Comparison of ENCODE assay signal across 1 cellular context in the genomic region with DNA sequence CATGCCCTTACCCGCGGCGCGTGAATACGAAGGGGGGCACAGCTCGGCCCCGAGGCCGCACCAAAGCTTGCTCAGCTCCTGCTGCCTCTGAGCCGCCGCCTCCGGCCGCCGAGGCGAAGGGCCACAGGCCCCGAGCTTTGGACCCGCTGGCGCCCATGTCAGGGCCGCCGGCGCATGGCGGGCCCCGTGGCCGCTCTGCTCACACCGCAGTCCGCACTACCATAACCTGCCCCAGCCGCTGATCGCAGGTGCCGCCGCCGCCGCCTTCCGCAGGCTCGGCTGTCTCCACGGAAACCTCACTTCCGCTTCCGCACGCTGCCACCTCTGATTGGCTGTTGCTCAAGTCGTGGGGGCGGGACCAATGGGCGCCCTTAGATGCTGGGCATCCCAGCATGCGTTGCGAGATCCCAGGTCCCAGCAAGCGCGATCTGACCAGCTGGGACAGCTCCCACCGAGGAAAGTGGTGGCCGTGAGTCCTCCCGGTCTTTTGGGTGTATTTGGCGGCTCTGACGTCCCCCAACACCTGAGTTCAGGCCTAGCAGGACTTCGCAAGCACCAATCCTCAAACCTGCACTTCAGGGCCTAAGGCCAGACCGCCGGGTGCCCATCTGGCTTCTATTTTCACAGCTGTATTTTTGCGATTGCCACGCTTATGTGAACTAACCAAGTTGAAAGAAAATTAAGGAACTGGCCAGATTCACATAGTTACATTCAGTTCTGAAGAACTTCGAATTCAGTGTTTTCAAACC.
TF ChIP-seq lines count a peak whose summit lies in the region.

A gene with protein sequence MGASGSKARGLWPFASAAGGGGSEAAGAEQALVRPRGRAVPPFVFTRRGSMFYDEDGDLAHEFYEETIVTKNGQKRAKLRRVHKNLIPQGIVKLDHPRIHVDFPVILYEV (minus strand): TSS at position 281 of the 749 bp plus-strand sequence. CDS start 124 bp downstream, at position 157.

TF ChIP-seq in HepG2, 621 proteins besides CTCF, POLR2A, EP300 and RAD21 (continued from another document):
- TF ChIP-seq TMF1 (CRISPR knock-in tag; IDR thresholded peaks at IDR 0.05; ENCODE audit: low read depth): peak; percentile 57; the same call in 1 of the 2 replicates
- peak; percentile 82 for TF ChIP-seq CREB1 (IDR thresholded peaks at IDR 0.05)
- peak; percentile 93 for TF ChIP-seq CREB1 (CRISPR knock-in tag; IDR thresholded peaks at IDR 0.05)
- peak; percentile 85; the same call in 1 of the 2 replicates for TF ChIP-seq ZNF782 (CRISPR knock-in tag; IDR thresholded peaks at IDR 0.05; ENCODE audit: borderline replicate concordance)
- TF ChIP-seq DMAP1 (CRISPR knock-in tag; IDR thresholded peaks at IDR 0.05): peak; percentile 52
- TF ChIP-seq RBM39 (IDR thresholded peaks at IDR 0.05; ENCODE audit: low read depth, low read length, poor library complexity, severe bottlenecking): no peak
- no peak for TF ChIP-seq ZFYVE20 (CRISPR knock-in tag; IDR thresholded peaks at IDR 0.05; ENCODE audit: borderline replicate concordance, low read depth)
- TF ChIP-seq, protein P1, sequence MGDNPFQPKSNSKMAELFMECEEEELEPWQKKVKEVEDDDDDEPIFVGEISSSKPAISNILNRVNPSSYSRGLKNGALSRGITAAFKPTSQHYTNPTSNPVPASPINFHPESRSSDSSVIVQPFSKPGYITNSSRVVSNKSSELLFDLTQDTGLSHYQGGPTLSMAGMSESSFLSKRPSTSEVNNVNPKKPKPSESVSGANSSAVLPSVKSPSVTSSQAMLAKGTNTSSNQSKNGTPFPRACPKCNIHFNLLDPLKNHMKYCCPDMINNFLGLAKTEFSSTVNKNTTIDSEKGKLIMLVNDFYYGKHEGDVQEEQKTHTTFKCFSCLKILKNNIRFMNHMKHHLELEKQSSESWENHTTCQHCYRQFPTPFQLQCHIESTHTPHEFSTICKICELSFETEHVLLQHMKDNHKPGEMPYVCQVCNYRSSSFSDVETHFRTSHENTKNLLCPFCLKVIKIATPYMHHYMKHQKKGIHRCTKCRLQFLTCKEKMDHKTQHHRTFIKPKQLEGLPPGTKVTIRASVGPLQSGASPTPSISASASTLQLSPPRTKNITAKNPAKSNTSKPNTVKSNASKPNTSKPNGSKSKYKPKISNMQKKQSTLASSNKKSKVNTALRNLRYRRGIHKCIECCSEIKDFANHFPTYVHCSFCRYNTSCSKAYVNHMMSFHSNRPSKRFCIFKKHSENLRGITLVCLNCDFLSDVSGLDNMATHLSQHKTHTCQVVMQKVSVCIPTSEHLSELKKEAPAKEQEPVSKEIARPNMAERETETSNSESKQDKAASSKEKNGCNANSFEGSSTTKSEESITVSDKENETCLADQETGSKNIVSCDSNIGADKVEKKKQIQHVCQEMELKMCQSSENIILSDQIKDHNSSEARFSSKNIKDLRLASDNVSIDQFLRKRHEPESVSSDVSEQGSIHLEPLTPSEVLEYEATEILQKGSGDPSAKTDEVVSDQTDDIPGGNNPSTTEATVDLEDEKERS (CRISPR knock-in tag; IDR thresholded peaks at IDR 0.05): no peak
- TF ChIP-seq MXI1 (IDR thresholded peaks at IDR 0.05; ENCODE audit: borderline replicate concordance, low read depth, low read length): peak; percentile 90; the same call in 1 of the 3 replicates
- TF ChIP-seq, protein P2, sequence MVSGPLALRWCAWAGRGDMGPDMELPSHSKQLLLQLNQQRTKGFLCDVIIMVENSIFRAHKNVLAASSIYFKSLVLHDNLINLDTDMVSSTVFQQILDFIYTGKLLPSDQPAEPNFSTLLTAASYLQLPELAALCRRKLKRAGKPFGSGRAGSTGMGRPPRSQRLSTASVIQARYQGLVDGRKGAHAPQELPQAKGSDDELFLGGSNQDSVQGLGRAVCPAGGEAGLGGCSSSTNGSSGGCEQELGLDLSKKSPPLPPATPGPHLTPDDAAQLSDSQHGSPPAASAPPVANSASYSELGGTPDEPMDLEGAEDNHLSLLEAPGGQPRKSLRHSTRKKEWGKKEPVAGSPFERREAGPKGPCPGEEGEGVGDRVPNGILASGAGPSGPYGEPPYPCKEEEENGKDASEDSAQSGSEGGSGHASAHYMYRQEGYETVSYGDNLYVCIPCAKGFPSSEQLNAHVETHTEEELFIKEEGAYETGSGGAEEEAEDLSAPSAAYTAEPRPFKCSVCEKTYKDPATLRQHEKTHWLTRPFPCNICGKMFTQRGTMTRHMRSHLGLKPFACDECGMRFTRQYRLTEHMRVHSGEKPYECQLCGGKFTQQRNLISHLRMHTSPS (CRISPR knock-in tag; IDR thresholded peaks at IDR 0.05; ENCODE audit: low read depth): no peak
- TF ChIP-seq, protein P3, sequence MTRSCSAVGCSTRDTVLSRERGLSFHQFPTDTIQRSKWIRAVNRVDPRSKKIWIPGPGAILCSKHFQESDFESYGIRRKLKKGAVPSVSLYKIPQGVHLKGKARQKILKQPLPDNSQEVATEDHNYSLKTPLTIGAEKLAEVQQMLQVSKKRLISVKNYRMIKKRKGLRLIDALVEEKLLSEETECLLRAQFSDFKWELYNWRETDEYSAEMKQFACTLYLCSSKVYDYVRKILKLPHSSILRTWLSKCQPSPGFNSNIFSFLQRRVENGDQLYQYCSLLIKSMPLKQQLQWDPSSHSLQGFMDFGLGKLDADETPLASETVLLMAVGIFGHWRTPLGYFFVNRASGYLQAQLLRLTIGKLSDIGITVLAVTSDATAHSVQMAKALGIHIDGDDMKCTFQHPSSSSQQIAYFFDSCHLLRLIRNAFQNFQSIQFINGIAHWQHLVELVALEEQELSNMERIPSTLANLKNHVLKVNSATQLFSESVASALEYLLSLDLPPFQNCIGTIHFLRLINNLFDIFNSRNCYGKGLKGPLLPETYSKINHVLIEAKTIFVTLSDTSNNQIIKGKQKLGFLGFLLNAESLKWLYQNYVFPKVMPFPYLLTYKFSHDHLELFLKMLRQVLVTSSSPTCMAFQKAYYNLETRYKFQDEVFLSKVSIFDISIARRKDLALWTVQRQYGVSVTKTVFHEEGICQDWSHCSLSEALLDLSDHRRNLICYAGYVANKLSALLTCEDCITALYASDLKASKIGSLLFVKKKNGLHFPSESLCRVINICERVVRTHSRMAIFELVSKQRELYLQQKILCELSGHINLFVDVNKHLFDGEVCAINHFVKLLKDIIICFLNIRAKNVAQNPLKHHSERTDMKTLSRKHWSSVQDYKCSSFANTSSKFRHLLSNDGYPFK (CRISPR knock-in tag; IDR thresholded peaks at IDR 0.05; ENCODE audit: borderline replicate concordance): peak; percentile 27; the same call in 1 of the 2 replicates
- TF ChIP-seq RARG (CRISPR knock-in tag; IDR thresholded peaks at IDR 0.05; ENCODE audit: low read depth): no peak
- TF ChIP-seq IKZF4 (CRISPR knock-in tag; IDR thresholded peaks at IDR 0.05; ENCODE audit: borderline replicate concordance, low read depth, not compliant biosample characterization): peak; percentile 60
- peak; percentile 16 for TF ChIP-seq ZNF781 (CRISPR knock-in tag; IDR thresholded peaks at IDR 0.05; ENCODE audit: borderline replicate concordance, not compliant biosample characterization)
- TF ChIP-seq, protein P4, sequence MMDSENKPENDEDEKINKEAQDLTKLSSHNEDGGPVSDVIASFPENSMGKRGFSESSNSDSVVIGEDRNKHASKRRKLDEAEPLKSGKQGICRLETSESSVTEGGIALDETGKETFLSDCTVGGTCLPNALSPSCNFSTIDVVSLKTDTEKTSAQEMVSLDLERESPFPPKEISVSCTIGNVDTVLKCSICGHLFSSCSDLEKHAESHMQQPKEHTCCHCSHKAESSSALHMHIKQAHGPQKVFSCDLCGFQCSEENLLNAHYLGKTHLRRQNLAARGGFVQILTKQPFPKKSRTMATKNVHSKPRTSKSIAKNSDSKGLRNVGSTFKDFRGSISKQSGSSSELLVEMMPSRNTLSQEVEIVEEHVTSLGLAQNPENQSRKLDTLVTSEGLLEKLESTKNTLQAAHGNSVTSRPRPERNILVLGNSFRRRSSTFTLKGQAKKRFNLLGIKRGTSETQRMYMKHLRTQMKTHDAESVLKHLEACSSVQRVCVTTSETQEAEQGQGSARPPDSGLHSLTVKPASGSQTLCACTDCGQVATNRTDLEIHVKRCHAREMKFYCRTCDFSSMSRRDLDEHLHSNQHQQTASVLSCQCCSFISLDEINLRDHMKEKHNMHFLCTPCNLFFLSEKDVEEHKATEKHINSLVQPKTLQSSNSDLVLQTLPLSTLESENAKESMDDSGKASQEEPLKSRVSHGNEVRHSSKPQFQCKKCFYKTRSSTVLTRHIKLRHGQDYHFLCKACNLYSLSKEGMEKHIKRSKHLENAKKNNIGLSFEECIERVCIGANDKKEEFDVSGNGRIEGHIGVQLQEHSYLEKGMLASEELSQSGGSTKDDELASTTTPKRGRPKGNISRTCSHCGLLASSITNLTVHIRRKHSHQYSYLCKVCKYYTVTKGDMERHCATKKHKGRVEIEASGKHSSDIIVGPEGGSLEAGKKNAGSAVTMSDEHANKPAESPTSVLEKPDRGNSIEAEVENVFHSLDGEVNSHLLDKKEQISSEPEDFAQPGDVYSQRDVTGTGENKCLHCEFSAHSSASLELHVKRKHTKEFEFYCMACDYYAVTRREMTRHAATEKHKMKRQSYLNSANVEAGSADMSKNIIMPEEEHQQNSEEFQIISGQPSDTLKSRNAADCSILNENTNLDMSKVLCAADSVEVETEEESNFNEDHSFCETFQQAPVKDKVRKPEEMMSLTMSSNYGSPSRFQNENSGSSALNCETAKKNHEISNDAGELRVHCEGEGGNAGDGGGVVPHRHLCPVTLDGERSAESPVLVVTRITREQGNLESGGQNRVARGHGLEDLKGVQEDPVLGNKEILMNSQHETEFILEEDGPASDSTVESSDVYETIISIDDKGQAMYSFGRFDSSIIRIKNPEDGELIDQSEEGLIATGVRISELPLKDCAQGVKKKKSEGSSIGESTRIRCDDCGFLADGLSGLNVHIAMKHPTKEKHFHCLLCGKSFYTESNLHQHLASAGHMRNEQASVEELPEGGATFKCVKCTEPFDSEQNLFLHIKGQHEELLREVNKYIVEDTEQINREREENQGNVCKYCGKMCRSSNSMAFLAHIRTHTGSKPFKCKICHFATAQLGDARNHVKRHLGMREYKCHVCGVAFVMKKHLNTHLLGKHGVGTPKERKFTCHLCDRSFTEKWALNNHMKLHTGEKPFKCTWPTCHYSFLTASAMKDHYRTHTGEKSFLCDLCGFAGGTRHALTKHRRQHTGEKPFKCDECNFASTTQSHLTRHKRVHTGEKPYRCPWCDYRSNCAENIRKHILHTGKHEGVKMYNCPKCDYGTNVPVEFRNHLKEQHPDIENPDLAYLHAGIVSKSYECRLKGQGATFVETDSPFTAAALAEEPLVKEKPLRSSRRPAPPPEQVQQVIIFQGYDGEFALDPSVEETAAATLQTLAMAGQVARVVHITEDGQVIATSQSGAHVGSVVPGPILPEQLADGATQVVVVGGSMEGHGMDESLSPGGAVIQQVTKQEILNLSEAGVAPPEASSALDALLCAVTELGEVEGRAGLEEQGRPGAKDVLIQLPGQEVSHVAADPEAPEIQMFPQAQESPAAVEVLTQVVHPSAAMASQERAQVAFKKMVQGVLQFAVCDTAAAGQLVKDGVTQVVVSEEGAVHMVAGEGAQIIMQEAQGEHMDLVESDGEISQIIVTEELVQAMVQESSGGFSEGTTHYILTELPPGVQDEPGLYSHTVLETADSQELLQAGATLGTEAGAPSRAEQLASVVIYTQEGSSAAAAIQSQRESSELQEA (CRISPR knock-in tag; IDR thresholded peaks at IDR 0.05; ENCODE audit: not compliant biosample characterization): peak; percentile 20
- TF ChIP-seq, protein P5, sequence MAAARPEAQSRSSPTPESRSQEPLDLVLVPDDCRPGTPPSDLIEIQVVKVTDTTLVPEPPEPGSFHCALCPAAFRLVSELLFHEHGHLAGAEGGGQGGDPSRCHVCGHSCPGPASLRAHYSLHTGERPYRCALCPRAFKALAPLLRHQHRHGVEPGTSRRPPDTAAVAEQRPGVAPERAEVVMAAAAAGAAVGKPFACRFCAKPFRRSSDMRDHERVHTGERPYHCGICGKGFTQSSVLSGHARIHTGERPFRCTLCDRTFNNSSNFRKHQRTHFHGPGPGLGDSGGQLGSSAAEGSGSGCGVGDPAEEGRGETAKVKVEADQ (CRISPR knock-in tag; IDR thresholded peaks at IDR 0.05; ENCODE audit: borderline replicate concordance): peak; percentile 33; the same call in 1 of the 2 replicates
- peak; percentile 95 for TF ChIP-seq KDM2A (CRISPR knock-in tag; IDR thresholded peaks at IDR 0.05; ENCODE audit: borderline replicate concordance, low read depth)
- 0 out of 2 replicates have a peak, but pooled peaks have one; percentile 53 for TF ChIP-seq ATF1 (CRISPR knock-in tag; IDR thresholded peaks at IDR 0.05)
- peak; percentile 82 for TF ChIP-seq AGO2 (optimal IDR thresholded peaks at IDR 0.05; ENCODE audit: low read depth, low read length)
- peak; percentile 56; the same call in 1 of the 2 replicates for TF ChIP-seq ZNF772 (CRISPR knock-in tag; IDR thresholded peaks at IDR 0.05)
